Comparison of ENCODE assay signal across 12 cellular contexts in genomic region chr19:38556521-38557174, GRCh38.
DNase-seq lines count a peak whose midpoint lies in the region; ATAC-seq, FAIRE-seq and TF ChIP-seq lines count a peak whose summit lies in the region.
"Had no signal": no experiment of that assay in that cellular context is flagged by ENCODE, and none has a peak within 500 bp of the region (broad histone marks: within the 10 kb centered on the region; RNA-seq: fewer than 3 reads in every experiment).

No MANE protein-coding gene starts in this region.

- POLR2A ChIA-PET in PC-9 (lab: Charles Lee; ENCODE audit: unreplicated experiment), result interaction anchor here (0.6 kb wide), 1 partner anchor 135 kb away, joined by 7 read pairs; no protein-coding TSS in a partner anchor

- H3K36me3 ChIP-seq in CD4-positive, CD25-positive, alpha-beta regulatory T cell (ENCODE audit: control insufficient read depth, insufficient read depth, low read length), result no peaks in the 10 kb centered on the region
- H3K36me3 ChIP-seq in PC-9 (ENCODE audit: low read depth), result no peaks in the 10 kb centered on the region
- H3K36me3 ChIP-seq: gastroesophageal sphincter, SJSA1 had no signal

- peak overlapping the region in 2 of 3 donors; percentile 43 to 51 for H3K27ac Mint-ChIP-seq in CD4-positive, CD25-positive, alpha-beta regulatory T cell
- H3K27ac Mint-ChIP-seq: brain had no signal

- peaks cover 45% of the 10 kb centered on the region for H3K4me1 ChIP-seq in CD4-positive, CD25-positive, alpha-beta regulatory T cell (ENCODE audit: control insufficient read depth, insufficient read depth, low read length, poor library complexity, severe bottlenecking)
- peaks cover 7% of the 10 kb centered on the region; the same call in 1 of the 2 replicates for H3K4me1 ChIP-seq in PC-9 (replicated peaks; ENCODE audit: insufficient read depth)
- H3K4me1 ChIP-seq: gastroesophageal sphincter, SJSA1 had no signal

- H3K9me3 ChIP-seq in CD4-positive, CD25-positive, alpha-beta regulatory T cell (ENCODE audit: control insufficient read depth in 2 of 2, low read length in 2 of 2), result no peaks in the 10 kb centered on the region
- H3K9me3 ChIP-seq in PC-9 (ENCODE audit: insufficient read depth, low read depth), result no peaks in the 10 kb centered on the region
- H3K9me3 ChIP-seq: SJSA1 had no signal

- H3K4me3 ChIP-seq in CD4-positive, CD25-positive, alpha-beta regulatory T cell (ENCODE audit: low read depth, low read length), result no peak overlapping the region
- H3K4me3 ChIP-seq in PC-9 (no peak overlapping the region), fibroblast of pulmonary artery (replicated peaks; ENCODE audit: low read depth, low read length) (no peak overlapping the region)
- H3K4me3 ChIP-seq: gastroesophageal sphincter, SJSA1 had no signal

- H4K20me1 ChIP-seq in PC-9 (ENCODE audit: insufficient read depth), result no peaks in the 10 kb centered on the region

- H3K27me3 ChIP-seq in CD4-positive, CD25-positive, alpha-beta regulatory T cell (ENCODE audit: control insufficient read depth, insufficient read depth, low read length), result no peaks in the 10 kb centered on the region
- H3K27me3 ChIP-seq in PC-9 (ENCODE audit: insufficient read depth, low read depth), result no peaks in the 10 kb centered on the region

- peaks cover under 1% of the 10 kb centered on the region for H3K36me3 Mint-ChIP-seq in CD4-positive, CD25-positive, alpha-beta regulatory T cell

- CTCF ChIA-PET in PC-9 (lab: Charles Lee), result interaction anchor here (0.8 to 1.0 kb wide), 2 partner anchors 15 to 78 kb away, joined by 3 to 9 read pairs; no protein-coding TSS in a partner anchor

- no peaks in the 10 kb centered on the region for H3K79me2 ChIP-seq in PC-9 (ENCODE audit: low read depth)

- H3K9me3 Mint-ChIP-seq in CD4-positive, CD25-positive, alpha-beta regulatory T cell, result peaks cover 0 to 1% (median 0%) of the 10 kb centered on the region in 7 donors
- H3K9me3 Mint-ChIP-seq: brain had no signal

- peak overlapping the region in 3 of 4 donors; percentile 1 to 79 (median 75) for H3K4me3 Mint-ChIP-seq in CD4-positive, CD25-positive, alpha-beta regulatory T cell
- H3K4me3 Mint-ChIP-seq: brain had no signal

- TF ChIP-seq CTCF in PC-9 (conservative IDR thresholded peaks at IDR 0.05), result 0 out of 2 replicates have a peak, but pooled peaks have one; percentile 40
- peak; percentile 23 for TF ChIP-seq CTCF in fibroblast of pulmonary artery (IDR thresholded peaks at IDR 0.05; ENCODE audit: low read length, missing control alignments)

- H3K27ac ChIP-seq in CD4-positive, CD25-positive, alpha-beta regulatory T cell (ENCODE audit: insufficient read depth, low read length, poor library complexity, severe bottlenecking), result peak overlapping the region; percentile 23
- no peak overlapping the region for H3K27ac ChIP-seq in PC-9
- H3K27ac ChIP-seq: gastroesophageal sphincter, SJSA1 had no signal

- intact Hi-C loops in PC-9 (cut with micrococcal nuclease; ENCODE audit: unreplicated experiment), result loop anchor here (5.0 kb wide), 2 partner anchors 81 to 281 kb away; no protein-coding TSS in a partner anchor

- peaks cover 4% of the 10 kb centered on the region for H3K27me3 Mint-ChIP-seq in CD4-positive, CD25-positive, alpha-beta regulatory T cell

- DNase-seq in CD4-positive, CD25-positive, alpha-beta regulatory T cell, result peak in 2 of 3 donors; percentile 9 to 37
- DNase-seq in GM18507 (ENCODE audit: extremely low spot score, insufficient read length, low read depth) (no peak), PC-9 (no peak), fibroblast of pulmonary artery (ENCODE audit: low read depth) (peak; percentile 9), RCC 7860 (ENCODE audit: low spot score) (no peak), pons (ENCODE audit: low spot score) (no peak)
- DNase-seq: NCI-H2081 treated with DMSO at 0.1 percent for 48 hours had no signal

- H3K9me2 ChIP-seq in PC-9 (ENCODE audit: insufficient read depth), result no peaks in the 10 kb centered on the region

- ATAC-seq in CD4-positive, CD25-positive, alpha-beta regulatory T cell (ENCODE audit: low read depth in 2 of 2), result no peak
- ATAC-seq in GM18511 (IDR thresholded peaks at IDR 0.05; ENCODE audit: unreplicated experiment), result no peak
- ATAC-seq in HG03175 (IDR thresholded peaks at IDR 0.05; ENCODE audit: unreplicated experiment), result no peak
- ATAC-seq: gastroesophageal sphincter had no signal

- peaks cover 16 to 53% (median 34%) of the 10 kb centered on the region in 4 donors for H3K4me1 Mint-ChIP-seq in CD4-positive, CD25-positive, alpha-beta regulatory T cell
- H3K4me1 Mint-ChIP-seq: brain had no signal

- H2AFZ ChIP-seq in PC-9, result no peak overlapping the region

- no TSS peak for BruUV-seq in PC-9 (replicated peaks; lab: Mats Ljungman, UMichigan)

- FAIRE-seq in GM18507 (lab: Jason Lieb, UNC) (peak; percentile 44), RCC 7860 (lab: Jason Lieb, UNC) (no peak)

- H3K4me2 ChIP-seq in PC-9, result no peak overlapping the region

- H3F3A ChIP-seq in PC-9 (ENCODE audit: insufficient read depth, low read depth), result peaks cover 3% of the 10 kb centered on the region; the same call in 1 of the 2 replicates

Comparison
In these comparisons a context has a peak if more than half of its experiments do, and no peak if none do; other contexts are left out.
1. DNase-seq: peak in CD4-positive, CD25-positive, alpha-beta regulatory T cell (2 of 3) and fibroblast of pulmonary artery (single experiment); none in GM18507 (single experiment), PC-9 (0 of 2), RCC 7860 (single experiment) and pons (single experiment).